Comparison of ENCODE assay signal across 1 cellular context in the genomic region with DNA sequence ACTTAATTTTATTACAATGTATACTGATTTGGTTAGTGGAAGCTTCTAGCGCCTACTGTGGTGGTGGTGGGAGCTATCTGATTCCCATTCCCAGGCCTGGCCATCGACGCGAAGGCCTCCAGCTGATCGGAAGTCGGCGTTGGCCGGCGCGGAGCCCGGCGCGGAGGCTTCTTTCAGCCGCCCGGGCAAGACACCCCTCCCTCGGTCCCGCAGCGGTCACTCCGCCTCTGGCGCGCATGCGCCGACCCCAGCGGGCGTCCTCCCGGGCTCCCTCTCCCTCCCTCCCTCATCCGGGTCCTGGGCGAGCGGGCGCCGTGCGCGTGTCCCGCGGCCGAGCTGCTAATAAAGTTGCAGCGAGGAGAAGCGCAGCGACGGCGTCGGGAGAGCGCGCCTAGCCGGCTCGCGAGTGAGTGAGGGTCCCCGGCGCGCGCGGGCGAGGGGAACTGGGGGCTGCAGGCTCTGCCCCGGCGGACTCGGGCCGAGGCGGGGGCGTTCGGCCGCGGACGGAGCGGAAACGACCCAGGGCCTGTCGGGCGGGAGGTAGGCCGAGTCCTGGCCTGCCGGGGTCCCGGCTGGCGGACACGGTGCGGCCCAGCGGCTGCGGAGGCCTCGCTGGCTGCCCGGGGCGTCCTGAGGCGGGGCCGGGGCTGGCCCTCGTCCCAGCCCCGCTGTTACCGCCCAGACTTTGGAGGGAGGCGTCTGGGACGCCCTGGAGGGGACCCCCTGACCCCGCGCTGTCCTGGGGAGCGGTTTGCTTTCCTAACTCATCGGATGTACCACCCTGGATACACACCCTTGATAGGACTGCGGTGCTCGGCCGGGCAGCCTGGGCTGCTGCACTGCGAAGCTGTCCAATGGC.
A peak's percentile ranks its signal among the peaks of the same experiment; 100 is the strongest.
TF ChIP-seq lines count a peak whose summit lies in the region.

SMAD5 (plus strand) TSS at position 289 of the 859 bp plus-strand sequence. CDS start 20,916 bp downstream, outside the sequence.

TF ChIP-seq in HepG2, 621 proteins besides CTCF, POLR2A, EP300 and RAD21 (continued from another document and continues in another):
- peak; percentile 66; the same call in 1 of the 2 replicates for TF ChIP-seq ZNF138 (CRISPR knock-in tag; IDR thresholded peaks at IDR 0.05; ENCODE audit: low read depth)
- TF ChIP-seq SMARCE1 (IDR thresholded peaks at IDR 0.05; ENCODE audit: borderline replicate concordance), result no peak
- 0 out of 2 replicates have a peak, but pooled peaks have one; percentile 63 for TF ChIP-seq ZNF878 (CRISPR knock-in tag; IDR thresholded peaks at IDR 0.05)
- TF ChIP-seq PHB2 (IDR thresholded peaks at IDR 0.05; ENCODE audit: partially characterized antibody), result no peak
- no peak for TF ChIP-seq ZBTB4 (CRISPR knock-in tag; IDR thresholded peaks at IDR 0.05; ENCODE audit: borderline replicate concordance)
- TF ChIP-seq ZNF550 (CRISPR knock-in tag; IDR thresholded peaks at IDR 0.05; ENCODE audit: borderline replicate concordance), result no peak
- TF ChIP-seq ZFP62 (CRISPR knock-in tag; IDR thresholded peaks at IDR 0.05), result no peak
- no peak for TF ChIP-seq MATR3 (CRISPR knock-in tag; IDR thresholded peaks at IDR 0.05)
- no peak for TF ChIP-seq ZNF629 (CRISPR knock-in tag; conservative IDR thresholded peaks at IDR 0.05)
- TF ChIP-seq SKI (IDR thresholded peaks at IDR 0.05; ENCODE audit: partially characterized antibody), result peak; percentile 66
- TF ChIP-seq ZNF816 (CRISPR knock-in tag; IDR thresholded peaks at IDR 0.05; ENCODE audit: borderline replicate concordance), result peak; percentile 88
- TF ChIP-seq ELF4 (CRISPR knock-in tag; IDR thresholded peaks at IDR 0.05; ENCODE audit: borderline replicate concordance), result no peak
- TF ChIP-seq WIZ (CRISPR knock-in tag; IDR thresholded peaks at IDR 0.05), result no peak
- no peak for TF ChIP-seq ZBTB37 (CRISPR knock-in tag; IDR thresholded peaks at IDR 0.05)
- peak; percentile 95 for TF ChIP-seq ZBTB14 (CRISPR knock-in tag; IDR thresholded peaks at IDR 0.05)
- TF ChIP-seq, protein P1, sequence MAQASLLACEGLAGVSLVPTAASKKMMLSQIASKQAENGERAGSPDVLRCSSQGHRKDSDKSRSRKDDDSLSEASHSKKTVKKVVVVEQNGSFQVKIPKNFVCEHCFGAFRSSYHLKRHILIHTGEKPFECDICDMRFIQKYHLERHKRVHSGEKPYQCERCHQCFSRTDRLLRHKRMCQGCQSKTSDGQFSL (CRISPR knock-in tag; IDR thresholded peaks at IDR 0.05), result no peak
- peak; percentile 54; the same call in 1 of the 2 replicates for TF ChIP-seq TARDBP (CRISPR knock-in tag; IDR thresholded peaks at IDR 0.05)
- peak; percentile 92 for TF ChIP-seq ZNF776 (CRISPR knock-in tag; IDR thresholded peaks at IDR 0.05)
- TF ChIP-seq BRCA1 (CRISPR knock-in tag; IDR thresholded peaks at IDR 0.05), result no peak
- TF ChIP-seq FOXJ3 (CRISPR knock-in tag; IDR thresholded peaks at IDR 0.05; ENCODE audit: borderline replicate concordance), result no peak
- TF ChIP-seq BORCS8-MEF2B (CRISPR knock-in tag; IDR thresholded peaks at IDR 0.05), result peak; percentile 91
- TF ChIP-seq NR1H2 (CRISPR knock-in tag; IDR thresholded peaks at IDR 0.05; ENCODE audit: borderline replicate concordance, low read depth), result no peak
- no peak for TF ChIP-seq ZMYM3 (CRISPR knock-in tag; IDR thresholded peaks at IDR 0.05)
- TF ChIP-seq, protein P2, sequence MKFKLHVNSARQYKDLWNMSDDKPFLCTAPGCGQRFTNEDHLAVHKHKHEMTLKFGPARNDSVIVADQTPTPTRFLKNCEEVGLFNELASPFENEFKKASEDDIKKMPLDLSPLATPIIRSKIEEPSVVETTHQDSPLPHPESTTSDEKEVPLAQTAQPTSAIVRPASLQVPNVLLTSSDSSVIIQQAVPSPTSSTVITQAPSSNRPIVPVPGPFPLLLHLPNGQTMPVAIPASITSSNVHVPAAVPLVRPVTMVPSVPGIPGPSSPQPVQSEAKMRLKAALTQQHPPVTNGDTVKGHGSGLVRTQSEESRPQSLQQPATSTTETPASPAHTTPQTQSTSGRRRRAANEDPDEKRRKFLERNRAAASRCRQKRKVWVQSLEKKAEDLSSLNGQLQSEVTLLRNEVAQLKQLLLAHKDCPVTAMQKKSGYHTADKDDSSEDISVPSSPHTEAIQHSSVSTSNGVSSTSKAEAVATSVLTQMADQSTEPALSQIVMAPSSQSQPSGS (CRISPR knock-in tag; IDR thresholded peaks at IDR 0.05), result peak; percentile 61; the same call in 1 of the 2 replicates
- no peak; the same call in 1 of the 2 replicates for TF ChIP-seq CAMTA2 (CRISPR knock-in tag; IDR thresholded peaks at IDR 0.05; ENCODE audit: borderline replicate concordance)
- peak; percentile 89 for TF ChIP-seq AGO2 (optimal IDR thresholded peaks at IDR 0.05; ENCODE audit: low read depth, low read length)
- TF ChIP-seq MIER3 (CRISPR knock-in tag; IDR thresholded peaks at IDR 0.05; ENCODE audit: borderline replicate concordance), result peak; percentile 66; the same call in 1 of the 2 replicates
- no peak for TF ChIP-seq ZNF326 (CRISPR knock-in tag; IDR thresholded peaks at IDR 0.05; ENCODE audit: borderline replicate concordance)
- no peak for TF ChIP-seq NFYC (CRISPR knock-in tag; IDR thresholded peaks at IDR 0.05)
- peak; percentile 96 for TF ChIP-seq ATF7-NPFF (CRISPR knock-in tag; IDR thresholded peaks at IDR 0.05; ENCODE audit: low read depth)
- peak; percentile 96 for TF ChIP-seq ARNT2 (CRISPR knock-in tag; IDR thresholded peaks at IDR 0.05; ENCODE audit: low read depth)
- peak; percentile 92 for TF ChIP-seq ZNF841 (CRISPR knock-in tag; IDR thresholded peaks at IDR 0.05; ENCODE audit: borderline replicate concordance)
- no peak for TF ChIP-seq NR3C1 (CRISPR knock-in tag; IDR thresholded peaks at IDR 0.05)
- peak; percentile 55 for TF ChIP-seq ZNF18 (CRISPR knock-in tag; IDR thresholded peaks at IDR 0.05; ENCODE audit: insufficient replicate concordance)
- TF ChIP-seq HMGA1 (CRISPR knock-in tag; conservative IDR thresholded peaks at IDR 0.05), result no peak
- TF ChIP-seq PHF8 (CRISPR knock-in tag; IDR thresholded peaks at IDR 0.05), result peak; percentile 98
- TF ChIP-seq ZNF34 (CRISPR knock-in tag; IDR thresholded peaks at IDR 0.05; ENCODE audit: borderline replicate concordance), result 0 out of 2 replicates have a peak, but pooled peaks have one; percentile 31
- peak; percentile 94 for TF ChIP-seq YEATS4 (CRISPR knock-in tag; IDR thresholded peaks at IDR 0.05; ENCODE audit: borderline replicate concordance)
- no peak for TF ChIP-seq KLF11 (CRISPR knock-in tag; IDR thresholded peaks at IDR 0.05)
- peak; percentile 85 for TF ChIP-seq ARNTL (CRISPR knock-in tag; IDR thresholded peaks at IDR 0.05)
- no peak; the same call in 1 of the 2 replicates for TF ChIP-seq MLX (CRISPR knock-in tag; IDR thresholded peaks at IDR 0.05)
- TF ChIP-seq HINFP (CRISPR knock-in tag; IDR thresholded peaks at IDR 0.05; ENCODE audit: low read depth), result 0 out of 2 replicates have a peak, but pooled peaks have one; percentile 70
- TF ChIP-seq ZNF276 (CRISPR knock-in tag; IDR thresholded peaks at IDR 0.05; ENCODE audit: low read depth), result peak; percentile 92
- no peak for TF ChIP-seq ZNF282 (IDR thresholded peaks at IDR 0.05; ENCODE audit: partially characterized antibody)
- peak; percentile 63; the same call in 1 of the 2 replicates for TF ChIP-seq MEF2D (CRISPR knock-in tag; IDR thresholded peaks at IDR 0.05)
- no peak for TF ChIP-seq MBD4 (IDR thresholded peaks at IDR 0.05; ENCODE audit: borderline replicate concordance, low read length)
- peak; percentile 93 for TF ChIP-seq KDM3A (CRISPR knock-in tag; IDR thresholded peaks at IDR 0.05; ENCODE audit: low read depth)
- TF ChIP-seq RBM22 (optimal IDR thresholded peaks at IDR 0.05; ENCODE audit: low read length), result no peak
- TF ChIP-seq ZSCAN29 (CRISPR knock-in tag; conservative IDR thresholded peaks at IDR 0.05), result peak; percentile 80
- TF ChIP-seq SRF (IDR thresholded peaks at IDR 0.05; ENCODE audit: low read depth, low read length), result no peak
- TF ChIP-seq SNAPC2 (CRISPR knock-in tag; IDR thresholded peaks at IDR 0.05), result no peak
- no peak; the same call in 1 of the 2 replicates for TF ChIP-seq BHLHE40 (IDR thresholded peaks at IDR 0.05; ENCODE audit: low read length)
- peak; percentile 30; the same call in 1 of the 2 replicates for TF ChIP-seq TRIM24 (CRISPR knock-in tag; IDR thresholded peaks at IDR 0.05)
